In the genomic region with DNA sequence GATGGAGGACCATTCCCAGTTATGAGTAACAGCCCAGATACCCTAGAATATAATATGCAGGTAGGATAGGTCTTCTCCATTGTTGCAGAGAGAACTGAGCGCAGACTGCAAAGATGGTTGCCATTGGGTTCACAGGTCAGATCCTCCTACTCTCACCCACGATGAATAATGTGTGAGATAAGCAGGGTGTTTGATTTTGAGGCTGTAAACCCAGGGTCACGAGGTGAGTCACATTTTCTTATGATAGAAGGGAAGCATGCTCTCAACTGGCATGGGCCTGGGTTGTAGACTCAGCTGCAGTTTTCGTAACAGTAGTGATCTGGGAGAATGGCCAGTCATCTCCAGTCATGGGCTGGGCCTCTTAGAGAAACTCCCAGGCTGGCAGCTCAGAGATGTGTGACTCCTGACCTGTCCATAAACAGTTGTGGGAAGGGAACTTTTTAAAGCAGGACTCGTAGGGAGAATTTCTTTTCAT, we compare ENCODE assay signal across 9 cellular contexts.
A peak's percentile ranks its signal among the peaks of the same experiment; 100 is the strongest.
DNase-seq lines count a peak whose midpoint lies in the region; ATAC-seq and TF ChIP-seq lines count a peak whose summit lies in the region.
"Had no signal": no experiment of that assay in that cellular context is flagged by ENCODE, and none has a peak within 500 bp of the region (broad histone marks: within the 10 kb centered on the region; RNA-seq: fewer than 3 reads in every experiment).

No MANE protein-coding gene starts in this region.

- H3K27ac ChIP-seq in breast epithelium (no peak overlapping the region), ascending aorta (peak overlapping the region; percentile 16 to 73), lung (ENCODE audit: low read depth in 1 of 2, low read length in 1 of 2) (no peak overlapping the region), upper lobe of right lung (no peak overlapping the region)

- POLR2A ChIA-PET in MCF 10A (lab: Yijun Ruan, JAX) = interaction anchor here (0.9 kb wide), 1 partner anchor 9 kb away, joined by 4 read pairs; no protein-coding TSS in a partner anchor

- DNase-seq in MCF 10A (ENCODE audit: unreplicated experiment) (peak; percentile 68), breast epithelium (ENCODE audit: low spot score in 2 of 2) (no peak), ascending aorta (ENCODE audit: low spot score in 2 of 2) (peak; percentile 80 to 92), lung (ENCODE audit: low spot score) (peak; percentile 42), upper lobe of right lung (no peak), DMS153 treated with DMSO at 0.1 percent for 48 hours (lab: John Stamatoyannopoulos, UW; ENCODE audit: unreplicated experiment) (no peak), hippocampal formation (lab: John Stamatoyannopoulos, UW) (no peak)
- DNase-seq: DMS153 had no signal

- TF ChIP-seq CTCF in MCF 10A (IDR thresholded peaks at IDR 0.05; ENCODE audit: unreplicated experiment) = no peak
- TF ChIP-seq CTCF in breast epithelium (IDR thresholded peaks at IDR 0.05) = no peak
- TF ChIP-seq CTCF in ascending aorta (IDR thresholded peaks at IDR 0.05) = no peak
- no peak for TF ChIP-seq CTCF in lung (IDR thresholded peaks at IDR 0.05; ENCODE audit: control extremely low read depth, extremely low read depth)
- TF ChIP-seq CTCF in upper lobe of right lung (IDR thresholded peaks at IDR 0.05) = no peak

- no peaks in the 10 kb centered on the region for H3K4me1 ChIP-seq in breast epithelium
- peaks cover 0 to 16% of the 10 kb centered on the region in 2 donors for H3K4me1 ChIP-seq in ascending aorta
- peaks cover 0 to 2% of the 10 kb centered on the region in 2 donors for H3K4me1 ChIP-seq in lung (ENCODE audit: control insufficient read depth in 2 of 2, insufficient read depth in 2 of 2, low read length in 2 of 2)
- peaks cover 7% of the 10 kb centered on the region for H3K4me1 ChIP-seq in upper lobe of right lung

- H3K27me3 ChIP-seq in breast epithelium (no peaks in the 10 kb centered on the region), ascending aorta (no peaks in the 10 kb centered on the region), lung (ENCODE audit: control insufficient read depth, insufficient read depth) (no peaks in the 10 kb centered on the region), upper lobe of right lung (no peaks in the 10 kb centered on the region)

- H3K9me3 Mint-ChIP-seq in MCF 10A (ENCODE audit: unreplicated experiment) = no peaks in the 10 kb centered on the region

- H3K4me1 Mint-ChIP-seq in MCF 10A (ENCODE audit: insufficient read depth, unreplicated experiment) = no peaks in the 10 kb centered on the region

- H3K27ac Mint-ChIP-seq in MCF 10A (ENCODE audit: low read depth, unreplicated experiment) = no peak overlapping the region

- no peaks in the 10 kb centered on the region for H3K27me3 Mint-ChIP-seq in MCF 10A (ENCODE audit: insufficient read depth, unreplicated experiment)

- ATAC-seq in lung (ENCODE audit: insufficient read depth, low FRiP score) (peak; percentile 47), upper lobe of right lung (peak; percentile 87), GM18505 (IDR thresholded peaks at IDR 0.05; ENCODE audit: unreplicated experiment) (no peak)

- no peaks in the 10 kb centered on the region for H3K36me3 Mint-ChIP-seq in MCF 10A (ENCODE audit: insufficient read depth, unreplicated experiment)

- CTCF ChIA-PET in MCF 10A (lab: Yijun Ruan, JAX) = no interaction called here

- H3K36me3 ChIP-seq in breast epithelium (no peaks in the 10 kb centered on the region), ascending aorta (no peaks in the 10 kb centered on the region), lung (ENCODE audit: control insufficient read depth in 2 of 2, insufficient read depth in 2 of 2, low read length in 2 of 2) (no peaks in the 10 kb centered on the region), upper lobe of right lung (no peaks in the 10 kb centered on the region)

- WGBS in lung, 2 donors = 67 to 76% methylated on average over 5 of the region's 5 CpGs

- no peaks in the 10 kb centered on the region for H3K9me3 ChIP-seq in breast epithelium
- no peaks in the 10 kb centered on the region for H3K9me3 ChIP-seq in ascending aorta
- H3K9me3 ChIP-seq in lung (ENCODE audit: control insufficient read depth in 2 of 2, insufficient read depth in 1 of 2, low read length in 1 of 2) = no peaks in the 10 kb centered on the region
- H3K9me3 ChIP-seq in upper lobe of right lung = no peaks in the 10 kb centered on the region

- no peak for TF ChIP-seq POLR2A in breast epithelium (IDR thresholded peaks at IDR 0.05)
- no peak for TF ChIP-seq POLR2A in GM18505 (IDR thresholded peaks at IDR 0.05; ENCODE audit: borderline replicate concordance, extremely low read depth, insufficient read depth, insufficient read length)

- intact Hi-C loops in MCF 10A (cut with micrococcal nuclease) (loop anchor here (10.0 kb wide), 1 partner anchor 103 kb away; no protein-coding TSS in a partner anchor), breast epithelium (cut with DNase I; ENCODE audit: low total_unique reads) (no loop called here), ascending aorta (cut with DNase I) (loop anchor here (10.0 kb wide), 3 partner anchors 213 to 1047 kb away; a partner anchor contains a TSS), upper lobe of right lung (cut with DNase I) (no loop called here)

- no peak overlapping the region for H3K4me3 ChIP-seq in breast epithelium
- no peak overlapping the region for H3K4me3 ChIP-seq in ascending aorta
- no peak overlapping the region for H3K4me3 ChIP-seq in lung
- H3K4me3 ChIP-seq in upper lobe of right lung = no peak overlapping the region

- H3K4me3 Mint-ChIP-seq in MCF 10A (ENCODE audit: unreplicated experiment) = no peak overlapping the region

- BruUV-seq in MCF 10A (replicated peaks; lab: Mats Ljungman, UMichigan) = no TSS peak

Comparison
In these comparisons a context has a peak if more than half of its experiments do, and no peak if none do; other contexts are left out.
1. DNase-seq: peak in MCF 10A (single experiment), ascending aorta (2 of 2) and lung (single experiment); none in breast epithelium (0 of 2), upper lobe of right lung (single experiment), DMS153 treated with DMSO at 0.1 percent for 48 hours (single experiment) and hippocampal formation (0 of 2).
2. intact Hi-C loops: an anchor here in MCF 10A (10.0 kb wide) and ascending aorta (10.0 kb wide); none called in breast epithelium and upper lobe of right lung.
3. H3K27ac ChIP-seq: peak in ascending aorta (2 of 2); none in breast epithelium (0 of 2), lung (0 of 2) and upper lobe of right lung (single experiment).